ENCODE assay signal across 18 cellular contexts in genomic region chr2:122210898-122211605, GRCh38.
"Had no signal": no experiment of that assay in that cellular context is flagged by ENCODE, and none has a peak within 500 bp of the region (broad histone marks: within the 10 kb centered on the region; RNA-seq: fewer than 3 reads in every experiment).

No MANE protein-coding gene starts in this region.

- H3K27ac Mint-ChIP-seq: activated CD8-positive, alpha-beta memory T cell treated with anti-CD3 and anti-CD28 coated beads, Interleukin-2, amount 10 ng/mL, durations not matched to agents 7 days and 5 days; activated naive CD4-positive, alpha-beta T cell treated with anti-CD3 and anti-CD28 coated beads, Interleukin-2, amount 50 U/mL, for 24 hours; naive B cell; stimulated activated memory B cell treated with anti-CD40 and anti-IgM and Interleukin-4, amounts not matched to agents 10 μg/mL and 1 μg/mL and 100 μg/mL, for 72 hours had no signal

- H3K27me3 Mint-ChIP-seq: activated CD8-positive, alpha-beta memory T cell treated with anti-CD3 and anti-CD28 coated beads, Interleukin-2, amount 10 ng/mL, durations not matched to agents 7 days and 5 days; naive B cell; stimulated activated memory B cell treated with anti-CD40 and anti-IgM and Interleukin-4, amounts not matched to agents 10 μg/mL and 1 μg/mL and 100 μg/mL, for 72 hours had no signal

- H3K36me3 ChIP-seq: adrenal gland, left lung, pancreas, transverse colon had no signal

- H3K36me3 Mint-ChIP-seq: activated CD8-positive, alpha-beta memory T cell treated with anti-CD3 and anti-CD28 coated beads, Interleukin-2, amount 10 ng/mL, durations not matched to agents 7 days and 5 days; activated naive CD4-positive, alpha-beta T cell treated with anti-CD3 and anti-CD28 coated beads, Interleukin-2, amount 50 U/mL, for 24 hours; naive B cell; stimulated activated memory B cell treated with anti-CD40 and anti-IgM and Interleukin-4, amounts not matched to agents 10 μg/mL and 1 μg/mL and 100 μg/mL, for 72 hours had no signal

- ATAC-seq: activated CD8-positive, alpha-beta memory T cell treated with anti-CD3 and anti-CD28 coated beads, Interleukin-2, amount 10 ng/mL, durations not matched to agents 7 days and 5 days; activated T-cell treated with anti-CD3 and anti-CD28 coated beads, Interleukin-2, amount 50 U/mL, for 4 hours; body of pancreas; esophagus mucosa; left lung; pancreas; stimulated activated memory B cell treated with anti-CD40 and anti-IgM and Interleukin-4, amounts not matched to agents 10 μg/mL and 1 μg/mL and 100 μg/mL, for 72 hours had no signal

- H3K4me3 ChIP-seq: adrenal gland, body of pancreas, left lung, pancreas, transverse colon had no signal

- DNase-seq: activated CD4-positive, alpha-beta T cell treated with anti-CD3 and anti-CD28 coated beads, Interleukin-2, amount 50 U/mL, for 48 hours; activated CD8-positive, alpha-beta memory T cell treated with anti-CD3 and anti-CD28 coated beads, Interleukin-2, amount 10 ng/mL, durations not matched to agents 7 days and 5 days; activated effector memory CD4-positive, alpha-beta T cell treated with Interleukin-2 at 50 U/mL for 16 hours; activated T-cell treated with anti-CD3 and anti-CD28 coated beads, Interleukin-2, amount 50 U/mL, for 4 hours; adrenal gland; body of pancreas; caudate nucleus; islet precursor cell; left lung; mammary epithelial cell; naive B cell; pancreas; stimulated activated CD4-positive, alpha-beta T cell treated with anti-CD3 and anti-CD28 coated beads, Interleukin-2, amount 100 ng/mL, for 48 hours; transverse colon had no signal

- H3K4me1 Mint-ChIP-seq: activated CD8-positive, alpha-beta memory T cell treated with anti-CD3 and anti-CD28 coated beads, Interleukin-2, amount 10 ng/mL, durations not matched to agents 7 days and 5 days; activated naive CD4-positive, alpha-beta T cell treated with anti-CD3 and anti-CD28 coated beads, Interleukin-2, amount 50 U/mL, for 24 hours; naive B cell; stimulated activated memory B cell treated with anti-CD40 and anti-IgM and Interleukin-4, amounts not matched to agents 10 μg/mL and 1 μg/mL and 100 μg/mL, for 72 hours had no signal

- H3K4me3 Mint-ChIP-seq: activated CD8-positive, alpha-beta memory T cell treated with anti-CD3 and anti-CD28 coated beads, Interleukin-2, amount 10 ng/mL, durations not matched to agents 7 days and 5 days; activated naive CD4-positive, alpha-beta T cell treated with anti-CD3 and anti-CD28 coated beads, Interleukin-2, amount 50 U/mL, for 24 hours; activated T-cell treated with anti-CD3 and anti-CD28 coated beads, Interleukin-2, amount 50 U/mL, for 4 hours; naive B cell; stimulated activated memory B cell treated with anti-CD40 and anti-IgM and Interleukin-4, amounts not matched to agents 10 μg/mL and 1 μg/mL and 100 μg/mL, for 72 hours had no signal

- H3K9me3 ChIP-seq: adrenal gland, body of pancreas, left lung, pancreas, transverse colon had no signal

- H3K9me3 Mint-ChIP-seq: activated naive CD4-positive, alpha-beta T cell treated with anti-CD3 and anti-CD28 coated beads, Interleukin-2, amount 50 U/mL, for 24 hours; activated T-cell treated with anti-CD3 and anti-CD28 coated beads, Interleukin-2, amount 50 U/mL, for 4 hours; stimulated activated memory B cell treated with anti-CD40 and anti-IgM and Interleukin-4, amounts not matched to agents 10 μg/mL and 1 μg/mL and 100 μg/mL, for 72 hours had no signal

- H3K4me1 ChIP-seq: adrenal gland, body of pancreas, left lung, pancreas, transverse colon had no signal

- H3K27ac ChIP-seq: adrenal gland, body of pancreas, left lung, pancreas, transverse colon, VCaP had no signal

- H3K27me3 ChIP-seq: adrenal gland, body of pancreas, left lung, pancreas, transverse colon had no signal
